Comparison of ENCODE assay signal across 17 cellular contexts in genomic region chr10:122544493-122544892, GRCh38. TPM values are rescaled to one million over a fixed set of nuclear protein-coding genes. Genes with fewer than 3 reads are reported as not detected.
"Had no signal": no experiment of that assay in that cellular context is flagged by ENCODE, and none has a peak within 500 bp of the region (broad histone marks: within the 10 kb centered on the region; RNA-seq: fewer than 3 reads in every experiment).

No MANE protein-coding gene starts in this region.

- H3K9me3 Mint-ChIP-seq: activated CD8-positive, alpha-beta T cell treated with anti-CD3 and anti-CD28 coated beads for 36 hours; nephron; WTC11 had no signal

- ATAC-seq: activated CD8-positive, alpha-beta T cell treated with anti-CD3 and anti-CD28 coated beads for 36 hours; stimulated activated naive CD8-positive, alpha-beta T cell treated with anti-CD3 and anti-CD28 coated beads, Interleukin-15, Interleukin-2, amounts not matched to agents 100 U/mL and 50 U/mL, for 24 hours; WTC11 had no signal

- H3K27me3 Mint-ChIP-seq: activated CD8-positive, alpha-beta T cell treated with anti-CD3 and anti-CD28 coated beads for 36 hours had no signal

- H3K9me3 ChIP-seq: ascending aorta, mucosa of descending colon, upper lobe of left lung had no signal

- H3K4me3 Mint-ChIP-seq: activated CD8-positive, alpha-beta T cell treated with anti-CD3 and anti-CD28 coated beads for 36 hours; nephron; WTC11 had no signal

- H3K4me3 ChIP-seq: ascending aorta, mucosa of descending colon, upper lobe of left lung had no signal

- DNase-seq: activated CD4-positive, alpha-beta T cell treated with anti-CD3 and anti-CD28 coated beads for 48 hours; activated CD8-positive, alpha-beta T cell treated with anti-CD3 and anti-CD28 coated beads for 36 hours; activated gamma-delta T cell treated with Interleukin-2 at 50 U/mL for 16 hours; occipital lobe; stimulated activated CD4-positive, alpha-beta T cell treated with anti-CD3 and anti-CD28 coated beads, Interleukin-15, amount 100 ng/mL, for 24 hours; stimulated activated CD4-positive, alpha-beta T cell treated with anti-CD3 and anti-CD28 coated beads, Interleukin-4, amount 100 ng/mL, for 1 hour; stimulated activated naive CD8-positive, alpha-beta T cell treated with anti-CD3 and anti-CD28 coated beads, Interleukin-15, Interleukin-2, amounts not matched to agents 100 U/mL and 50 U/mL, for 24 hours had no signal

- H3K27me3 ChIP-seq: ascending aorta, upper lobe of left lung had no signal

- H3K4me1 Mint-ChIP-seq: nephron, WTC11 had no signal

- H3K4me1 ChIP-seq: ascending aorta had no signal

- H3K36me3 Mint-ChIP-seq: WTC11 had no signal

- H3K36me3 ChIP-seq: ascending aorta, upper lobe of left lung had no signal

- H3K27ac Mint-ChIP-seq: activated CD8-positive, alpha-beta T cell treated with anti-CD3 and anti-CD28 coated beads for 36 hours; nephron; WTC11 had no signal

- H3K27ac ChIP-seq: ascending aorta, upper lobe of left lung had no signal

RNA-seq across cellular contexts. Expression of gene DMBT1, which starts 16.1 kb away (rescaled TPM):
- total RNA-seq: activated CD8-positive, alpha-beta T cell treated with anti-CD3 and anti-CD28 coated beads for 36 hours; ascending aorta; bronchial epithelial cell; dermis microvascular lymphatic vessel endothelial cell; posterior vena cava; skeletal muscle tissue; T-helper 2 cell treated with Interferon-gamma antibody and Interleukin-4, amounts not matched to agents 100 ng/mL and 5 ng/mL, for 36 hours had no signal
